Comparison of ENCODE assay signal across 1 cellular context in the genomic region with DNA sequence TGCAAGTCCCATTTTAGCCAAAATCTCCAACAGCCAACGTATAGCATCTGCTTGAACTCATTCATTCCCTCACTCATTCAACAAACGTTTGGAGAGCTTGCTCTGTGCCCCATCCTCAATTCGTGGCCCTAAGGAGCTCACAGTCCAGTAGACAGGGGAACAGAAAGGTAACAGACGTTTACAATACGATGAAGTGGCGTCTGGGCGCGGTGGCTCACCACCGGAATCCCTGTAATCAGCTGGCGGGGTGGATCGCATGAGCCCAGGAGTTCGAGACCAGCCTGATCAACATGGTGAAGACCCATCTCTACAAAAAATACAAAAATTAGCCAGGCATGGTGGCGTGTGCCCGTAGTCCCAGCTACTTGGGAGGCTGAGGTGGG.
TF ChIP-seq lines count a peak whose summit lies in the region.

No MANE protein-coding gene starts in this region.

TF ChIP-seq in H1, 55 proteins besides CTCF, POLR2A, EP300 and RAD21:
- TF ChIP-seq ASH2L (IDR thresholded peaks at IDR 0.05; ENCODE audit: low read length) (no peak), SUZ12 (IDR thresholded peaks at IDR 0.05; ENCODE audit: low read length) (no peak), TCF12 (IDR thresholded peaks at IDR 0.05; ENCODE audit: low read depth, low read length) (no peak), MAFK (IDR thresholded peaks at IDR 0.05; ENCODE audit: low read depth, low read length) (no peak), SP2 (IDR thresholded peaks at IDR 0.05; ENCODE audit: low read length) (no peak)
- TF ChIP-seq, protein P1, sequence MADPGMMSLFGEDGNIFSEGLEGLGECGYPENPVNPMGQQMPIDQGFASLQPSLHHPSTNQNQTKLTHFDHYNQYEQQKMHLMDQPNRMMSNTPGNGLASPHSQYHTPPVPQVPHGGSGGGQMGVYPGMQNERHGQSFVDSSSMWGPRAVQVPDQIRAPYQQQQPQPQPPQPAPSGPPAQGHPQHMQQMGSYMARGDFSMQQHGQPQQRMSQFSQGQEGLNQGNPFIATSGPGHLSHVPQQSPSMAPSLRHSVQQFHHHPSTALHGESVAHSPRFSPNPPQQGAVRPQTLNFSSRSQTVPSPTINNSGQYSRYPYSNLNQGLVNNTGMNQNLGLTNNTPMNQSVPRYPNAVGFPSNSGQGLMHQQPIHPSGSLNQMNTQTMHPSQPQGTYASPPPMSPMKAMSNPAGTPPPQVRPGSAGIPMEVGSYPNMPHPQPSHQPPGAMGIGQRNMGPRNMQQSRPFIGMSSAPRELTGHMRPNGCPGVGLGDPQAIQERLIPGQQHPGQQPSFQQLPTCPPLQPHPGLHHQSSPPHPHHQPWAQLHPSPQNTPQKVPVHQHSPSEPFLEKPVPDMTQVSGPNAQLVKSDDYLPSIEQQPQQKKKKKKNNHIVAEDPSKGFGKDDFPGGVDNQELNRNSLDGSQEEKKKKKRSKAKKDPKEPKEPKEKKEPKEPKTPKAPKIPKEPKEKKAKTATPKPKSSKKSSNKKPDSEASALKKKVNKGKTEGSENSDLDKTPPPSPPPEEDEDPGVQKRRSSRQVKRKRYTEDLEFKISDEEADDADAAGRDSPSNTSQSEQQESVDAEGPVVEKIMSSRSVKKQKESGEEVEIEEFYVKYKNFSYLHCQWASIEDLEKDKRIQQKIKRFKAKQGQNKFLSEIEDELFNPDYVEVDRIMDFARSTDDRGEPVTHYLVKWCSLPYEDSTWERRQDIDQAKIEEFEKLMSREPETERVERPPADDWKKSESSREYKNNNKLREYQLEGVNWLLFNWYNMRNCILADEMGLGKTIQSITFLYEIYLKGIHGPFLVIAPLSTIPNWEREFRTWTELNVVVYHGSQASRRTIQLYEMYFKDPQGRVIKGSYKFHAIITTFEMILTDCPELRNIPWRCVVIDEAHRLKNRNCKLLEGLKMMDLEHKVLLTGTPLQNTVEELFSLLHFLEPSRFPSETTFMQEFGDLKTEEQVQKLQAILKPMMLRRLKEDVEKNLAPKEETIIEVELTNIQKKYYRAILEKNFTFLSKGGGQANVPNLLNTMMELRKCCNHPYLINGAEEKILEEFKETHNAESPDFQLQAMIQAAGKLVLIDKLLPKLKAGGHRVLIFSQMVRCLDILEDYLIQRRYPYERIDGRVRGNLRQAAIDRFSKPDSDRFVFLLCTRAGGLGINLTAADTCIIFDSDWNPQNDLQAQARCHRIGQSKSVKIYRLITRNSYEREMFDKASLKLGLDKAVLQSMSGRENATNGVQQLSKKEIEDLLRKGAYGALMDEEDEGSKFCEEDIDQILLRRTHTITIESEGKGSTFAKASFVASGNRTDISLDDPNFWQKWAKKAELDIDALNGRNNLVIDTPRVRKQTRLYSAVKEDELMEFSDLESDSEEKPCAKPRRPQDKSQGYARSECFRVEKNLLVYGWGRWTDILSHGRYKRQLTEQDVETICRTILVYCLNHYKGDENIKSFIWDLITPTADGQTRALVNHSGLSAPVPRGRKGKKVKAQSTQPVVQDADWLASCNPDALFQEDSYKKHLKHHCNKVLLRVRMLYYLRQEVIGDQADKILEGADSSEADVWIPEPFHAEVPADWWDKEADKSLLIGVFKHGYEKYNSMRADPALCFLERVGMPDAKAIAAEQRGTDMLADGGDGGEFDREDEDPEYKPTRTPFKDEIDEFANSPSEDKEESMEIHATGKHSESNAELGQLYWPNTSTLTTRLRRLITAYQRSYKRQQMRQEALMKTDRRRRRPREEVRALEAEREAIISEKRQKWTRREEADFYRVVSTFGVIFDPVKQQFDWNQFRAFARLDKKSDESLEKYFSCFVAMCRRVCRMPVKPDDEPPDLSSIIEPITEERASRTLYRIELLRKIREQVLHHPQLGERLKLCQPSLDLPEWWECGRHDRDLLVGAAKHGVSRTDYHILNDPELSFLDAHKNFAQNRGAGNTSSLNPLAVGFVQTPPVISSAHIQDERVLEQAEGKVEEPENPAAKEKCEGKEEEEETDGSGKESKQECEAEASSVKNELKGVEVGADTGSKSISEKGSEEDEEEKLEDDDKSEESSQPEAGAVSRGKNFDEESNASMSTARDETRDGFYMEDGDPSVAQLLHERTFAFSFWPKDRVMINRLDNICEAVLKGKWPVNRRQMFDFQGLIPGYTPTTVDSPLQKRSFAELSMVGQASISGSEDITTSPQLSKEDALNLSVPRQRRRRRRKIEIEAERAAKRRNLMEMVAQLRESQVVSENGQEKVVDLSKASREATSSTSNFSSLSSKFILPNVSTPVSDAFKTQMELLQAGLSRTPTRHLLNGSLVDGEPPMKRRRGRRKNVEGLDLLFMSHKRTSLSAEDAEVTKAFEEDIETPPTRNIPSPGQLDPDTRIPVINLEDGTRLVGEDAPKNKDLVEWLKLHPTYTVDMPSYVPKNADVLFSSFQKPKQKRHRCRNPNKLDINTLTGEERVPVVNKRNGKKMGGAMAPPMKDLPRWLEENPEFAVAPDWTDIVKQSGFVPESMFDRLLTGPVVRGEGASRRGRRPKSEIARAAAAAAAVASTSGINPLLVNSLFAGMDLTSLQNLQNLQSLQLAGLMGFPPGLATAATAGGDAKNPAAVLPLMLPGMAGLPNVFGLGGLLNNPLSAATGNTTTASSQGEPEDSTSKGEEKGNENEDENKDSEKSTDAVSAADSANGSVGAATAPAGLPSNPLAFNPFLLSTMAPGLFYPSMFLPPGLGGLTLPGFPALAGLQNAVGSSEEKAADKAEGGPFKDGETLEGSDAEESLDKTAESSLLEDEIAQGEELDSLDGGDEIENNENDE (IDR thresholded peaks at IDR 0.05; ENCODE audit: insufficient replicate concordance, low read length) = no peak
- TF ChIP-seq, protein P2, sequence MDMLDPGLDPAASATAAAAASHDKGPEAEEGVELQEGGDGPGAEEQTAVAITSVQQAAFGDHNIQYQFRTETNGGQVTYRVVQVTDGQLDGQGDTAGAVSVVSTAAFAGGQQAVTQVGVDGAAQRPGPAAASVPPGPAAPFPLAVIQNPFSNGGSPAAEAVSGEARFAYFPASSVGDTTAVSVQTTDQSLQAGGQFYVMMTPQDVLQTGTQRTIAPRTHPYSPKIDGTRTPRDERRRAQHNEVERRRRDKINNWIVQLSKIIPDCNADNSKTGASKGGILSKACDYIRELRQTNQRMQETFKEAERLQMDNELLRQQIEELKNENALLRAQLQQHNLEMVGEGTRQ (IDR thresholded peaks at IDR 0.05; ENCODE audit: low read length) = no peak
